17 cellular contexts compared by ENCODE assay signal in the genomic region with DNA sequence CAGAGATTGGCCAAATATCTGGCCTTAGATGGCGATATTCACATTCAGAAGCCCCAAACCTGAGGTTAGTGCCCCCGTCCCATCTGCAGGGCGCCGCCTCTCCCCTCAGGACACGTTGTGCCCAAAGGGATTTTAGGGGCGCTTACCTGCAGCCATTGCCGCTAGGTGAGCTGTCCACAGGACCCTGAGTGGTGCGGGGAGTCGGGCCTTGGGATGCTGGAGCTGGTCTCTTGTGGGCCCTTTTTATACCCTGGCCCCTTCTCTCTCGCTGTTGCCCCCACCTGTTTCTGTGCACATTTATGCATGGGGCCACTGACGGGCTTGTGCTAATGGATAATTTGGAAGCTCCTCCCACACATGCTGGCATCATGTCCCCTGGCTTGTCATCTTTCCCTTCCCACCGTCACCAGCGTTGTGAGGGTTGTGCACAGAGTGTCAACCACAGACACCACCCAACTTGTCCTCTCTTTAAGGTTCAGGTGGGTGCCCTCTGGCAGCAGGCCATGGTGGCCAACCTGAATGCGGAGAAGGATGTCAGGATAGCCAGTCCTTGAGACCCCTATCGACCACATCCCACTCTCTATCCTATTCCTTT. TPM values are rescaled to one million over a fixed set of nuclear protein-coding genes. Genes with fewer than 3 reads are reported as not detected.
"Had no signal": no experiment of that assay in that cellular context is flagged by ENCODE, and none has a peak within 500 bp of the region (broad histone marks: within the 10 kb centered on the region; RNA-seq: fewer than 3 reads in every experiment).

Gene CSHL1, minus strand, starts transcription at position 218 of the 595 bp plus-strand sequence. Its CDS starts 62 bp downstream, at position 156.

- H3K4me3 Mint-ChIP-seq: activated naive CD8-positive, alpha-beta T cell treated with anti-CD3 and anti-CD28 coated beads, Interleukin-2, amount 10 ng/mL, durations not matched to agents 7 days and 5 days; activated T-cell treated with anti-CD3 and anti-CD28 coated beads, Interleukin-2, amount 50 U/mL, for 4 hours; nephron progenitor cell; T-cell had no signal

- H3K27ac ChIP-seq: cardiac muscle cell, dorsolateral prefrontal cortex, foreskin keratinocyte, left lung, tibial artery, uterus had no signal

- H3K4me1 ChIP-seq: foreskin keratinocyte, left lung, tibial artery, uterus had no signal

- H3K36me3 Mint-ChIP-seq: activated naive CD8-positive, alpha-beta T cell treated with anti-CD3 and anti-CD28 coated beads, Interleukin-2, amount 10 ng/mL, durations not matched to agents 7 days and 5 days; T-cell had no signal

- H3K4me1 Mint-ChIP-seq: activated naive CD8-positive, alpha-beta T cell treated with anti-CD3 and anti-CD28 coated beads, Interleukin-2, amount 10 ng/mL, durations not matched to agents 7 days and 5 days had no signal

- H3K9me3 Mint-ChIP-seq: activated naive CD8-positive, alpha-beta T cell treated with anti-CD3 and anti-CD28 coated beads, Interleukin-2, amount 10 ng/mL, durations not matched to agents 7 days and 5 days; activated T-cell treated with anti-CD3 and anti-CD28 coated beads, Interleukin-2, amount 50 U/mL, for 4 hours; nephron progenitor cell; T-cell had no signal

- H3K9me3 ChIP-seq: left lung, tibial artery, uterus had no signal

- DNase-seq: foreskin keratinocyte, kidney, mammary epithelial cell, midbrain, occipital lobe, tibial artery had no signal

- H3K27ac Mint-ChIP-seq: activated naive CD8-positive, alpha-beta T cell treated with anti-CD3 and anti-CD28 coated beads, Interleukin-2, amount 10 ng/mL, durations not matched to agents 7 days and 5 days; nephron progenitor cell; T-cell had no signal

- H3K27me3 ChIP-seq: dorsolateral prefrontal cortex, left lung, uterus had no signal

RNA-seq across cellular contexts. Expression of gene CSHL1, which starts in this region (rescaled TPM):
- total RNA-seq: activated naive CD8-positive, alpha-beta T cell treated with anti-CD3 and anti-CD28 coated beads, Interleukin-2, amount 10 ng/mL, durations not matched to agents 7 days and 5 days; activated T-cell treated with anti-CD3 and anti-CD28 coated beads, Interleukin-2, amount 50 U/mL, for 4 hours; cardiac muscle cell; dorsolateral prefrontal cortex; epithelial cell of proximal tubule; fibroblast of lung; foreskin keratinocyte; kidney; left lung; mammary epithelial cell; occipital lobe; subcutaneous adipose tissue; T-cell; uterus had no signal
